20 cellular contexts compared by ENCODE assay signal in the genomic region with DNA sequence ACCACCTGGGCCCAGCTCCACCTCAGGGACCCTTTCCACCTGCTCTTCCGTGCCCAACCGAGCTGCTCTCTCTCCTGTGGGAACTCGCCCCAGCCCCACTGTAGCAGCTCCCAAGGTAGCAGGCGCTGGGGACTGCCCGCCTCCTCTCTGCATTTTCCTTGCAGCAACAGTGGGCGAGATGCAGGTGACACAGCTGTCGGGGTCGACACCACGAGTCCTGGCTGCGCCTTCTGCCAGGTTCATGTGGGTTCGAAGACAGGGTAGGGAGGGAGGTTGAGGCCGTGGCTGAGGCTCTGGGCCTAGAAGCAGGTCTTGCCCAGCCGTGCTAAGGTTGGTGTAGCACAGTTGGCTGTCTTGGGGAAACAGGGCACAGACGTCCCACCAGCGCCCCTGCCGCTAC.
"Had no signal": no experiment of that assay in that cellular context is flagged by ENCODE, and none has a peak within 500 bp of the region (broad histone marks: within the 10 kb centered on the region; RNA-seq: fewer than 3 reads in every experiment).

No MANE protein-coding gene starts in this region.

- H3K27ac Mint-ChIP-seq: activated B cell treated with CpG ODN at 0.5 μM for 24 hours; activated CD4-positive, alpha-beta memory T cell treated with anti-CD3 and anti-CD28 coated beads, Interleukin-2, amount 10 ng/mL, durations not matched to agents 7 days and 5 days; activated CD4-positive, alpha-beta T cell treated with anti-CD3 and anti-CD28 coated beads, Interleukin-2, amount 10 ng/mL, durations not matched to agents 24 days and 14 days; activated naive CD8-positive, alpha-beta T cell treated with anti-CD3 and anti-CD28 coated beads, Interleukin-2, amount 10 ng/mL, durations not matched to agents 7 days and 5 days; T-helper 1 cell treated with Interleukin-12 subunit alpha and Interleukin-12 subunit beta and Interleukin-4 antibody, amounts not matched to agents 30 μg/mL and 1 μg/mL, for 36 hours had no signal

- H3K27me3 Mint-ChIP-seq: activated B cell treated with CpG ODN at 0.5 μM for 24 hours; activated CD4-positive, alpha-beta memory T cell treated with anti-CD3 and anti-CD28 coated beads, Interleukin-2, amount 10 ng/mL, durations not matched to agents 7 days and 5 days; activated CD4-positive, alpha-beta T cell treated with anti-CD3 and anti-CD28 coated beads, Interleukin-2, amount 10 ng/mL, durations not matched to agents 24 days and 14 days; activated naive CD8-positive, alpha-beta T cell treated with anti-CD3 and anti-CD28 coated beads, Interleukin-2, amount 10 ng/mL, durations not matched to agents 7 days and 5 days had no signal

- H3K36me3 Mint-ChIP-seq: activated naive CD8-positive, alpha-beta T cell treated with anti-CD3 and anti-CD28 coated beads, Interleukin-2, amount 10 ng/mL, durations not matched to agents 7 days and 5 days had no signal

- H3K4me3 Mint-ChIP-seq: activated B cell treated with CpG ODN at 0.5 μM for 24 hours; activated CD4-positive, alpha-beta memory T cell treated with anti-CD3 and anti-CD28 coated beads, Interleukin-2, amount 10 ng/mL, durations not matched to agents 7 days and 5 days; activated CD4-positive, alpha-beta T cell treated with anti-CD3 and anti-CD28 coated beads, Interleukin-2, amount 10 ng/mL, durations not matched to agents 24 days and 14 days; activated naive CD8-positive, alpha-beta T cell treated with anti-CD3 and anti-CD28 coated beads, Interleukin-2, amount 10 ng/mL, durations not matched to agents 7 days and 5 days; T-helper 1 cell treated with Interleukin-12 subunit alpha and Interleukin-12 subunit beta and Interleukin-4 antibody, amounts not matched to agents 30 μg/mL and 1 μg/mL, for 36 hours had no signal

- ATAC-seq: PC-3 had no signal

- H3K27ac ChIP-seq: adrenal gland, breast epithelium had no signal

- FAIRE-seq: RCC 7860 had no signal

- H3K4me1 Mint-ChIP-seq: activated B cell treated with CpG ODN at 0.5 μM for 24 hours; activated CD4-positive, alpha-beta memory T cell treated with anti-CD3 and anti-CD28 coated beads, Interleukin-2, amount 10 ng/mL, durations not matched to agents 7 days and 5 days; activated CD4-positive, alpha-beta T cell treated with anti-CD3 and anti-CD28 coated beads, Interleukin-2, amount 10 ng/mL, durations not matched to agents 24 days and 14 days; activated naive CD8-positive, alpha-beta T cell treated with anti-CD3 and anti-CD28 coated beads, Interleukin-2, amount 10 ng/mL, durations not matched to agents 7 days and 5 days had no signal

- H3K36me3 ChIP-seq: adrenal gland, breast epithelium had no signal

- DNase-seq: activated B cell treated with CpG ODN at 0.5 μM for 24 hours; activated CD4-positive, alpha-beta memory T cell treated with anti-CD3 and anti-CD28 coated beads, Interleukin-2, amount 10 ng/mL, durations not matched to agents 7 days and 5 days; activated CD4-positive, alpha-beta T cell treated with anti-CD3 and anti-CD28 coated beads for 1 hour; activated CD4-positive, alpha-beta T cell treated with anti-CD3 and anti-CD28 coated beads, Interleukin-2, amount 10 ng/mL, durations not matched to agents 24 days and 14 days; activated CD8-positive, alpha-beta memory T cell treated with anti-CD3 and anti-CD28 coated beads, Interleukin-2, amount 50 U/mL, for 4 hours; activated naive CD4-positive, alpha-beta T cell treated with anti-CD3 and anti-CD28 coated beads, Interleukin-2, amount 50 U/mL, for 16 hours; activated naive CD8-positive, alpha-beta T cell treated with anti-CD3 and anti-CD28 coated beads, Interleukin-2, amount 10 ng/mL, durations not matched to agents 7 days and 5 days; adrenal gland; anterior cingulate cortex; Kasumi-1; KBM-7; NCI-H1105 treated with DMSO at 0.1 percent for 48 hours; NCI-H1436 treated with DMSO at 0.1 percent for 48 hours; NCI-H187; NCI-H446; NCI-H524; PC-3 had no signal

- H3K4me1 ChIP-seq: adrenal gland, breast epithelium had no signal

- H3K9me3 Mint-ChIP-seq: activated CD4-positive, alpha-beta memory T cell treated with anti-CD3 and anti-CD28 coated beads, Interleukin-2, amount 10 ng/mL, durations not matched to agents 7 days and 5 days; activated CD4-positive, alpha-beta T cell treated with anti-CD3 and anti-CD28 coated beads, Interleukin-2, amount 10 ng/mL, durations not matched to agents 24 days and 14 days; activated naive CD8-positive, alpha-beta T cell treated with anti-CD3 and anti-CD28 coated beads, Interleukin-2, amount 10 ng/mL, durations not matched to agents 7 days and 5 days; T-helper 1 cell treated with Interleukin-12 subunit alpha and Interleukin-12 subunit beta and Interleukin-4 antibody, amounts not matched to agents 30 μg/mL and 1 μg/mL, for 36 hours had no signal

- H3K9me3 ChIP-seq: adrenal gland, breast epithelium had no signal

- H3K27me3 ChIP-seq: adrenal gland, breast epithelium had no signal

- H3K4me3 ChIP-seq: adrenal gland, breast epithelium had no signal
